In the genomic region with DNA sequence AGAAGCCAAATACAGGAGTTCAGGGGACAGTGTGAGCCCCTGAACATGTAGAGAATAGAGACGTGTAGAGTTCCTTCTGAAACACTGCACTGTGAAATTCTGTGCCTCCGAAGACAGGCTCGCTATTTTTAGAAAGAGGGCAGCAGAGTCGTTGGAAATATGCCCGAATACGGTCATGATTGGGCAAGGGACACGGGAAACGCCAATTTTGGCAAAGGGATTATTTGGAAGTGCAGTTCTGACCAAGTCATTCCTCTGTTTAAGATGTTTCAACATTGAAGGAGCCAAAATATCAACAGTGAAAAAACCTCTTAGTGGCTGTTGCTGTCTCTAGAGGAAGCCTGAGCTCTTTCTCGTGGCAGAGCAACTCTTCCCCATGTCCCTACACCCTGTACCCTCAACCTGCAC, we compare ENCODE assay signal across 10 cellular contexts. TPM values are rescaled to one million over a fixed set of nuclear protein-coding genes. Genes with fewer than 3 reads are reported as not detected.
DNase-seq lines count a peak whose midpoint lies in the region; ATAC-seq and TF ChIP-seq lines count a peak whose summit lies in the region.
"Had no signal": no experiment of that assay in that cellular context is flagged by ENCODE, and none has a peak within 500 bp of the region (broad histone marks: within the 10 kb centered on the region; RNA-seq: fewer than 3 reads in every experiment).

No MANE protein-coding gene starts in this region.

- H3K27me3 Mint-ChIP-seq in type B pancreatic cell = no peaks in the 10 kb centered on the region

- TF ChIP-seq CTCF in C4-2B (conservative IDR thresholded peaks at IDR 0.05) = no peak
- no peak for TF ChIP-seq CTCF in WI38 (IDR thresholded peaks at IDR 0.05; ENCODE audit: low read depth, low read length)
- TF ChIP-seq CTCF in left ventricle myocardium inferior (IDR thresholded peaks at IDR 0.05; ENCODE audit: borderline replicate concordance) = no peak
- no peak for TF ChIP-seq CTCF in type B pancreatic cell (conservative IDR thresholded peaks at IDR 0.05)

- H3K9me3 ChIP-seq in left ventricle myocardium inferior (replicated peaks) (peaks cover 6% of the 10 kb centered on the region), trophoblast cell (ENCODE audit: insufficient read depth, low read depth, low read length) (peaks cover 2% of the 10 kb centered on the region)

- no peak overlapping the region for H4K91ac ChIP-seq in trophoblast cell (ENCODE audit: low read depth, low read length)

- DNase-seq in left ventricle myocardium inferior (no peak), skeletal muscle cell (ENCODE audit: low read depth) (peak; percentile 60), trophoblast cell (no peak), NCI-H226 (no peak), type B pancreatic cell (ENCODE audit: extremely low spot score, unreplicated experiment) (no peak)
- DNase-seq: activated gamma-delta T cell, GF-D8 had no signal

- no peak overlapping the region for H3K4ac ChIP-seq in trophoblast cell (ENCODE audit: low read depth, low read length)

- H2AFZ ChIP-seq in trophoblast cell (ENCODE audit: insufficient read depth, low read length, poor library complexity) = no peak overlapping the region

- H4K12ac ChIP-seq in trophoblast cell (ENCODE audit: low read depth, low read length) = no peak overlapping the region

- no CpG with 5 or more reads among the region's 9 CpGs for whole genome bisulfite sequencing in trophoblast cell (ENCODE audit: extremely low coverage, insufficient coverage, insufficient read length)

- no peak overlapping the region for H3K18ac ChIP-seq in trophoblast cell (ENCODE audit: low read length)

- H2BK120ac ChIP-seq in trophoblast cell (ENCODE audit: insufficient read depth, low read length, poor library complexity) = no peak overlapping the region

- H3K9me3 Mint-ChIP-seq in type B pancreatic cell = no peaks in the 10 kb centered on the region

- H3K4me1 Mint-ChIP-seq in type B pancreatic cell (ENCODE audit: unreplicated experiment) = peaks cover 13% of the 10 kb centered on the region

- no peak overlapping the region for H3K27ac Mint-ChIP-seq in type B pancreatic cell

- H3K79me2 ChIP-seq in trophoblast cell (ENCODE audit: control insufficient read depth, insufficient read depth, low read length, poor library complexity) = peaks cover 2% of the 10 kb centered on the region

- H3K79me1 ChIP-seq in trophoblast cell (ENCODE audit: low read length) = no peaks in the 10 kb centered on the region

- H3K27me3 ChIP-seq in left ventricle myocardium inferior (ENCODE audit: low read depth) (no peaks in the 10 kb centered on the region), trophoblast cell (ENCODE audit: insufficient read depth, low read length) (no peaks in the 10 kb centered on the region)

- H3K14ac ChIP-seq in trophoblast cell (ENCODE audit: low read length) = no peak overlapping the region

- intact Hi-C loops in left ventricle myocardium inferior (cut with micrococcal nuclease) = no loop called here

- no peak overlapping the region for H2BK12ac ChIP-seq in trophoblast cell (ENCODE audit: low read length)

- H2AK5ac ChIP-seq in trophoblast cell (ENCODE audit: low read length) = no peak overlapping the region

- H3K27ac ChIP-seq in C4-2B = peak overlapping the region; percentile 9; the same call in 1 of the 2 replicates
- peak overlapping the region; percentile 89 for H3K27ac ChIP-seq in left ventricle myocardium inferior (replicated peaks)
- H3K27ac ChIP-seq in trophoblast cell (ENCODE audit: low read depth, low read length) = no peak overlapping the region

- no peak overlapping the region for H3K4me3 Mint-ChIP-seq in type B pancreatic cell

- H4K8ac ChIP-seq in trophoblast cell (ENCODE audit: low read depth, low read length) = no peak overlapping the region

- peaks cover 26% of the 10 kb centered on the region for H3K4me1 ChIP-seq in left ventricle myocardium inferior
- H3K4me1 ChIP-seq in trophoblast cell (ENCODE audit: control insufficient read depth in 1 of 2, insufficient read depth in 2 of 2, low read length in 2 of 2) = peaks cover 9 to 12% of the 10 kb centered on the region in 2 experiments

- no peak overlapping the region for H3K9ac ChIP-seq in trophoblast cell (ENCODE audit: low read length)

- H3K36me3 ChIP-seq in left ventricle myocardium inferior (no peaks in the 10 kb centered on the region), trophoblast cell (ENCODE audit: control insufficient read depth in 1 of 2, insufficient read depth in 2 of 2, low read length in 2 of 2) (no peaks in the 10 kb centered on the region)

- ATAC-seq in HG02884 (IDR thresholded peaks at IDR 0.05; ENCODE audit: unreplicated experiment) = no peak

- no peak overlapping the region for H2BK5ac ChIP-seq in trophoblast cell (ENCODE audit: low read depth, low read length, poor library complexity)

- peak overlapping the region; percentile 13; the same call in 1 of the 2 replicates for H3K4me3 ChIP-seq in WI38 (ENCODE audit: low read depth, low read length)
- H3K4me3 ChIP-seq in left ventricle myocardium inferior = peak overlapping the region; percentile 43
- H3K4me3 ChIP-seq in skeletal muscle cell (ENCODE audit: low read depth, low read length) = no peak overlapping the region
- no peak overlapping the region for H3K4me3 ChIP-seq in trophoblast cell (ENCODE audit: low read depth, low read length)

- no peak overlapping the region for H3K4me2 ChIP-seq in trophoblast cell (ENCODE audit: low read length)

- no peak overlapping the region for H3K23ac ChIP-seq in trophoblast cell (ENCODE audit: low read length)

- no peaks in the 10 kb centered on the region for H3K36me3 Mint-ChIP-seq in type B pancreatic cell

RNA-seq across cellular contexts. Expression of gene CBX6, which starts 9.5 kb away (rescaled TPM):
- total RNA-seq in left ventricle myocardium inferior (32.9 TPM), type B pancreatic cell (ENCODE audit: low replicate concordance) (93.5 and 116 TPM in 2 replicates)
- polyA plus RNA-seq in trophoblast cell (2013) = 5.0 and 5.3 TPM in 2 replicates

RNA-seq across cellular contexts. Expression of gene NPTXR, which starts 37.6 kb away (rescaled TPM):
- total RNA-seq in left ventricle myocardium inferior (23.3 TPM), type B pancreatic cell (ENCODE audit: low replicate concordance) (5.9 and 6.9 TPM in 2 replicates)
- polyA plus RNA-seq in trophoblast cell (2013) = 0.44 and 0.51 TPM in 2 replicates

Comparison
In these comparisons a context has a peak if more than half of its experiments do, and no peak if none do; other contexts are left out.
1. H3K4me3 ChIP-seq: peak in WI38 (single experiment) and left ventricle myocardium inferior (single experiment); none in skeletal muscle cell (single experiment) and trophoblast cell (single experiment).